In the genomic region with DNA sequence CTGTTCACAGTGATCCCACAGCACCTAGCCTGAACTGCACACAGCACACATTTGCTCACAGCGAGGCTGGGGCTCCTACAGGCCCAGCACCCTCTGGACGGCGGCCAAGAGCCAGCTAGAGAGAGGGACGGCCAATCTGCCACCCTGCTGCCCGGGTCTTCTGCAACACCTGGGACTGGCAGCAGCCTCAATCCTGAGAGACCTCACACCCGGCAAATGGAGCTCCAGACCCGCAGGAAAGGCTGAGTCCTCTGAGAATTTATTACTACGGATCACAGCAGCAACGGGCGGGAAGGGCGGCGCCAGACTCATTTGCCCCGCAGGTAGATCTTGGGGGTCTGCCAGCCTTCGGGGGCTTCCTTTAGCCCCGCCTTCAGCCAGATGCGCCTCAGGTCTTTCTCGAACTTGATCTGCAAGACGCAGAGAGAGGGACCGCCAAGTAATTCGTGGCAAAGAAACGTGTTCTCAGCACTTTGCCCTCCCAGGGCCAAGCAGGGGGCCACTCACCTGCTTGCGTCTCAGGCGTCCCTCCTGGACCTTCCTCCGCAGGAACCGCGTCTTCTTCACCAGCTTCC, we compare ENCODE assay signal across 10 cellular contexts. TPM values are rescaled to one million over a fixed set of nuclear protein-coding genes. Genes with fewer than 3 reads are reported as not detected.
DNase-seq lines count a peak whose midpoint lies in the region; ATAC-seq and TF ChIP-seq lines count a peak whose summit lies in the region.
"Had no signal": no experiment of that assay in that cellular context is flagged by ENCODE, and none has a peak within 500 bp of the region (broad histone marks: within the 10 kb centered on the region; RNA-seq: fewer than 3 reads in every experiment).

No MANE protein-coding gene starts in this region.

- H3K4me2 ChIP-seq in hepatocyte (peak overlapping the region; percentile 97), smooth muscle cell (peak overlapping the region; percentile 94)

- H3K9me2 ChIP-seq in hepatocyte (replicated peaks; ENCODE audit: insufficient read depth), result no peaks in the 10 kb centered on the region

- H3F3A ChIP-seq in smooth muscle cell (ENCODE audit: low read depth), result peaks cover 13% of the 10 kb centered on the region

- peak overlapping the region; percentile 48; the same call in 1 of the 2 replicates for H3K27ac Mint-ChIP-seq in HFFc6
- no peak overlapping the region for H3K27ac Mint-ChIP-seq in activated T-helper 1 cell treated with anti-CD3 and anti-CD28 coated beads, Interleukin-12 subunit alpha, Interleukin-12 subunit beta, Interleukin-2, Interleukin-4 antibody, amounts not matched to agents 30 ng/mL and 10 ng/mL and 1 ng/mL, durations not matched to agents 14 hours and 24 hours and 36 hours

- no peak for DNase-seq in HFFc6
- DNase-seq in activated T-helper 1 cell treated with anti-CD3 and anti-CD28 coated beads, Interleukin-12 subunit alpha, Interleukin-12 subunit beta, Interleukin-2, Interleukin-4 antibody, amounts not matched to agents 30 ng/mL and 10 ng/mL and 1 ng/mL, durations not matched to agents 14 hours and 24 hours and 36 hours (ENCODE audit: low spot score), result no peak
- no peak for DNase-seq in hepatocyte (ENCODE audit: low spot score)
- DNase-seq in smooth muscle cell (lab: John Stamatoyannopoulos, UW; ENCODE audit: unreplicated experiment), result no peak
- no peak for DNase-seq in activated CD4-positive, CD25-positive, alpha-beta regulatory T cell treated with anti-CD3 and anti-CD28 coated beads, Interleukin-2, amount 50 U/mL, for 72 hours
- DNase-seq in CD1c-positive myeloid dendritic cell (ENCODE audit: extremely low spot score), result no peak
- no peak for DNase-seq in A172 (ENCODE audit: low spot score)
- DNase-seq: NCI-H2107; stimulated activated CD4-positive, alpha-beta T cell treated with anti-CD3 and anti-CD28 coated beads, Interleukin-15, amount 100 ng/mL, for 24 hours had no signal

- no peak overlapping the region for H2AFZ ChIP-seq in hepatocyte
- no peak overlapping the region for H2AFZ ChIP-seq in smooth muscle cell (ENCODE audit: low read depth)

- H3K9ac ChIP-seq in smooth muscle cell (ENCODE audit: low read depth), result peak overlapping the region; percentile 98

- H3K36me3 Mint-ChIP-seq in HFFc6 (ENCODE audit: low read depth), result no peaks in the 10 kb centered on the region
- H3K36me3 Mint-ChIP-seq in activated T-helper 1 cell treated with anti-CD3 and anti-CD28 coated beads, Interleukin-12 subunit alpha, Interleukin-12 subunit beta, Interleukin-2, Interleukin-4 antibody, amounts not matched to agents 30 ng/mL and 10 ng/mL and 1 ng/mL, durations not matched to agents 14 hours and 24 hours and 36 hours (ENCODE audit: low read depth), result peaks cover 8% of the 10 kb centered on the region

- H3K9me3 ChIP-seq in hepatocyte (ENCODE audit: low read depth) (no peaks in the 10 kb centered on the region), smooth muscle cell (replicated peaks; ENCODE audit: low read depth) (no peaks in the 10 kb centered on the region)

- peaks cover 11% of the 10 kb centered on the region; the same call in 1 of the 2 replicates for H3K4me1 Mint-ChIP-seq in HFFc6 (ENCODE audit: low read depth)
- peaks cover 11% of the 10 kb centered on the region for H3K4me1 Mint-ChIP-seq in activated T-helper 1 cell treated with anti-CD3 and anti-CD28 coated beads, Interleukin-12 subunit alpha, Interleukin-12 subunit beta, Interleukin-2, Interleukin-4 antibody, amounts not matched to agents 30 ng/mL and 10 ng/mL and 1 ng/mL, durations not matched to agents 14 hours and 24 hours and 36 hours (ENCODE audit: low read depth)

- H3K27me3 Mint-ChIP-seq in HFFc6 (ENCODE audit: insufficient read depth), result no peaks in the 10 kb centered on the region
- H3K27me3 Mint-ChIP-seq in activated T-helper 1 cell treated with anti-CD3 and anti-CD28 coated beads, Interleukin-12 subunit alpha, Interleukin-12 subunit beta, Interleukin-2, Interleukin-4 antibody, amounts not matched to agents 30 ng/mL and 10 ng/mL and 1 ng/mL, durations not matched to agents 14 hours and 24 hours and 36 hours (ENCODE audit: insufficient read depth), result peaks cover 2% of the 10 kb centered on the region

- H3K4me3 ChIP-seq in hepatocyte (no peak overlapping the region), smooth muscle cell (peak overlapping the region; percentile 90)

- no peaks in the 10 kb centered on the region for H4K20me1 ChIP-seq in hepatocyte (ENCODE audit: insufficient read depth, poor library complexity, severe bottlenecking)
- no peaks in the 10 kb centered on the region for H4K20me1 ChIP-seq in smooth muscle cell (ENCODE audit: low read depth)

- H3K36me3 ChIP-seq in hepatocyte (replicated peaks; ENCODE audit: insufficient read depth, low read depth), result no peaks in the 10 kb centered on the region
- no peaks in the 10 kb centered on the region for H3K36me3 ChIP-seq in smooth muscle cell (ENCODE audit: low read depth)

- H3K4me3 Mint-ChIP-seq in HFFc6, result peak overlapping the region; percentile 91
- peak overlapping the region; percentile 93 for H3K4me3 Mint-ChIP-seq in activated T-helper 1 cell treated with anti-CD3 and anti-CD28 coated beads, Interleukin-12 subunit alpha, Interleukin-12 subunit beta, Interleukin-2, Interleukin-4 antibody, amounts not matched to agents 30 ng/mL and 10 ng/mL and 1 ng/mL, durations not matched to agents 14 hours and 24 hours and 36 hours

- ATAC-seq in GM21737 (IDR thresholded peaks at IDR 0.05; ENCODE audit: unreplicated experiment), result no peak

- 97% methylated on average over 25 of the region's 26 CpGs for WGBS in hepatocyte (ENCODE audit: low lambda C conversion rate, missing lambda C conversion rate)
- 95% methylated on average over 26 of the region's 26 CpGs for whole genome bisulfite sequencing in smooth muscle cell (ENCODE audit: low lambda C conversion rate)

- intact Hi-C loops in activated T-helper 1 cell treated with anti-CD3 and anti-CD28 coated beads, Interleukin-12 subunit alpha, Interleukin-12 subunit beta, Interleukin-2, Interleukin-4 antibody, amounts not matched to agents 30 ng/mL and 10 ng/mL and 1 ng/mL, durations not matched to agents 14 hours and 24 hours and 36 hours (cut with micrococcal nuclease), result loop anchor here (2.0 kb wide), 1 partner anchor 25 kb away; a partner anchor contains a TSS

- H3K79me2 ChIP-seq in hepatocyte (peaks cover 27% of the 10 kb centered on the region), smooth muscle cell (ENCODE audit: low read depth) (peaks cover 29% of the 10 kb centered on the region)

- H3K27ac ChIP-seq in hepatocyte (no peak overlapping the region), smooth muscle cell (ENCODE audit: low read depth) (no peak overlapping the region)

- H3K4me1 ChIP-seq in hepatocyte (ENCODE audit: insufficient read depth) (peaks cover 9% of the 10 kb centered on the region), smooth muscle cell (ENCODE audit: low read depth) (peaks cover 12% of the 10 kb centered on the region)

- no peaks in the 10 kb centered on the region for H3K9me3 Mint-ChIP-seq in HFFc6
- H3K9me3 Mint-ChIP-seq in activated T-helper 1 cell treated with anti-CD3 and anti-CD28 coated beads, Interleukin-12 subunit alpha, Interleukin-12 subunit beta, Interleukin-2, Interleukin-4 antibody, amounts not matched to agents 30 ng/mL and 10 ng/mL and 1 ng/mL, durations not matched to agents 14 hours and 24 hours and 36 hours, result no peaks in the 10 kb centered on the region

- H3K27me3 ChIP-seq in hepatocyte (no peaks in the 10 kb centered on the region), smooth muscle cell (ENCODE audit: low read depth) (no peaks in the 10 kb centered on the region)

- TF ChIP-seq CTCF in HFFc6 (IDR thresholded peaks at IDR 0.05) (no peak), hepatocyte (IDR thresholded peaks at IDR 0.05; ENCODE audit: poor library complexity) (no peak), smooth muscle cell (IDR thresholded peaks at IDR 0.05; ENCODE audit: borderline replicate concordance, insufficient read depth, poor library complexity, severe bottlenecking) (no peak)

RNA-seq across cellular contexts. Expression of a gene that starts 1.4 kb away (rescaled TPM):
- 100 to 1,000 TPM; 178 to 206 (median 196) TPM for total RNA-seq in HFFc6 (2021; fragmentation: NEBNext Ultra II Directional; extraction: Animal tissue kit (Norgen Biotek cat#: 25700))
- 147 and 148 TPM in 2 replicates for total RNA-seq in activated T-helper 1 cell treated with anti-CD3 and anti-CD28 coated beads, Interleukin-12 subunit alpha, Interleukin-12 subunit beta, Interleukin-2, Interleukin-4 antibody, amounts not matched to agents 30 ng/mL and 10 ng/mL and 1 ng/mL, durations not matched to agents 14 hours and 24 hours and 36 hours
- total RNA-seq in hepatocyte (92.9 and 105 TPM in 2 replicates), smooth muscle cell (60.1 and 81.8 TPM in 2 replicates)
- polyA plus RNA-seq in hepatocyte (238 and 246 TPM in 2 replicates), smooth muscle cell (214 and 245 TPM in 2 replicates)
- 120 and 123 TPM in 2 replicates for total RNA-seq in A172 (2014; rRNA removed; shearing (Covaris generic))

RNA-seq across cellular contexts. Expression of a gene that starts 15.2 kb away (rescaled TPM):
- total RNA-seq in HFFc6 (2021; fragmentation: NEBNext Ultra II Directional; extraction: Animal tissue kit (Norgen Biotek cat#: 25700)), result 100 to 1,000 TPM; 438 to 570 (median 524) TPM
- total RNA-seq in activated T-helper 1 cell treated with anti-CD3 and anti-CD28 coated beads, Interleukin-12 subunit alpha, Interleukin-12 subunit beta, Interleukin-2, Interleukin-4 antibody, amounts not matched to agents 30 ng/mL and 10 ng/mL and 1 ng/mL, durations not matched to agents 14 hours and 24 hours and 36 hours, result 0.18 and 0.20 TPM in 2 replicates
- total RNA-seq in hepatocyte (138 and 155 TPM in 2 replicates), smooth muscle cell (240 and 266 TPM in 2 replicates)
- polyA plus RNA-seq in hepatocyte (242 and 261 TPM in 2 replicates), smooth muscle cell (473 and 597 TPM in 2 replicates)
- 0.24 TPM in 1 of 2 replicates, not detected in the other for total RNA-seq in A172 (2014; rRNA removed; shearing (Covaris generic))

RNA-seq across cellular contexts. Expression of a gene that starts 24.4 kb away (rescaled TPM):
- total RNA-seq in HFFc6 (2021; fragmentation: NEBNext Ultra II Directional; extraction: Animal tissue kit (Norgen Biotek cat#: 25700)), result 10 to 100 TPM; 73.8 to 96.6 (median 74.5) TPM
- 66.5 and 72.2 TPM in 2 replicates for total RNA-seq in activated T-helper 1 cell treated with anti-CD3 and anti-CD28 coated beads, Interleukin-12 subunit alpha, Interleukin-12 subunit beta, Interleukin-2, Interleukin-4 antibody, amounts not matched to agents 30 ng/mL and 10 ng/mL and 1 ng/mL, durations not matched to agents 14 hours and 24 hours and 36 hours
- total RNA-seq in hepatocyte (58.0 and 61.6 TPM in 2 replicates), smooth muscle cell (28.5 and 37.8 TPM in 2 replicates)
- polyA plus RNA-seq in hepatocyte (49.1 and 50.5 TPM in 2 replicates), smooth muscle cell (28.7 and 43.5 TPM in 2 replicates)
- 47.7 and 58.2 TPM in 2 replicates for total RNA-seq in A172 (2014; rRNA removed; shearing (Covaris generic))

RNA-seq across cellular contexts. Expression of a gene that starts 25.6 kb away (rescaled TPM):
- 100 to 1,000 TPM in 5 of 6 experiments, 10 to 100 TPM in 1; 96.2 to 115 (median 104) TPM for total RNA-seq in HFFc6 (2021; fragmentation: NEBNext Ultra II Directional; extraction: Animal tissue kit (Norgen Biotek cat#: 25700))
- 138 and 139 TPM in 2 replicates for total RNA-seq in activated T-helper 1 cell treated with anti-CD3 and anti-CD28 coated beads, Interleukin-12 subunit alpha, Interleukin-12 subunit beta, Interleukin-2, Interleukin-4 antibody, amounts not matched to agents 30 ng/mL and 10 ng/mL and 1 ng/mL, durations not matched to agents 14 hours and 24 hours and 36 hours
- 151 and 166 TPM in 2 replicates for total RNA-seq in hepatocyte
- polyA plus RNA-seq in hepatocyte, result 284 and 364 TPM in 2 replicates
- 172 and 180 TPM in 2 replicates for total RNA-seq in smooth muscle cell
- polyA plus RNA-seq in smooth muscle cell, result 144 and 226 TPM in 2 replicates
- total RNA-seq in A172 (2014; rRNA removed; shearing (Covaris generic)), result 35.6 and 43.2 TPM in 2 replicates

RNA-seq across cellular contexts. Expression of a gene that starts 33.5 kb away (rescaled TPM):
- 100 to 1,000 TPM; 131 to 154 (median 141) TPM for total RNA-seq in HFFc6 (2021; fragmentation: NEBNext Ultra II Directional; extraction: Animal tissue kit (Norgen Biotek cat#: 25700))
- 184 and 205 TPM in 2 replicates for total RNA-seq in activated T-helper 1 cell treated with anti-CD3 and anti-CD28 coated beads, Interleukin-12 subunit alpha, Interleukin-12 subunit beta, Interleukin-2, Interleukin-4 antibody, amounts not matched to agents 30 ng/mL and 10 ng/mL and 1 ng/mL, durations not matched to agents 14 hours and 24 hours and 36 hours
- 107 and 115 TPM in 2 replicates for total RNA-seq in hepatocyte
- 176 and 193 TPM in 2 replicates for polyA plus RNA-seq in hepatocyte
- total RNA-seq in smooth muscle cell, result 99.0 and 99.6 TPM in 2 replicates
- polyA plus RNA-seq in smooth muscle cell, result 147 and 161 TPM in 2 replicates
- 117 and 151 TPM in 2 replicates for total RNA-seq in A172 (2014; rRNA removed; shearing (Covaris generic))

Comparison
In these comparisons a context has a peak if more than half of its experiments do, and no peak if none do; other contexts are left out.
1. RNA of a gene that starts 15.2 kb away (total RNA-seq): 438 to 570 TPM in HFFc6, 240 to 266 TPM in smooth muscle cell and 138 to 155 TPM in hepatocyte; 0.24 TPM in A172 and 0.18 to 0.20 TPM in activated T-helper 1 cell treated with anti-CD3 and anti-CD28 coated beads, Interleukin-12 subunit alpha, Interleukin-12 subunit beta, Interleukin-2, Interleukin-4 antibody, amounts not matched to agents 30 ng/mL and 10 ng/mL and 1 ng/mL, durations not matched to agents 14 hours and 24 hours and 36 hours; every median in the first group is over 100 times any median in the second.